1 cellular context compared by ENCODE assay signal in the genomic region with DNA sequence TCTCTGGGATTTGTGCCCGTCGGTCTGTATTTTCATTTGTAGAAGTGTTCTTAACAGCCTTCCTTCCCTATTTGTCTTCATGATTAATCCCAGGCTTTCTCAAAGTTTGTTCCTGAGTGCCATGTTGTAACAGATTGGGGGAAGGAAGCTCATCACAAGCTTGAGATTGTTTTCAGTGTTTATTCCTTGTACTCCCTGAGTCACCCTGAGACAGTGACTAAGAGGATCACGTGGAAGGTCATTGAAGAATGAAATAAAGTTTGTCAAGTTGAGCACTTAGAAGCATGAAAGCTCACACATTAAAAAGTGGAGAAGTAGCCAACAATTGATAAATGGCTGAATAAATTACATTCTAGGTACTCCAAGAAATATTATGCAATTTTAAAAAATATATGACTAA.
TF ChIP-seq lines count a peak whose summit lies in the region.

No MANE protein-coding gene starts in this region.

TF ChIP-seq in GM23338, 12 proteins besides CTCF, POLR2A, EP300 and RAD21 (continued from another document):
- no peak for TF ChIP-seq POLR2AphosphoS5 (IDR thresholded peaks at IDR 0.05; ENCODE audit: low read depth)
- no peak for TF ChIP-seq CREB1 (CRISPR knock-in tag; IDR thresholded peaks at IDR 0.05; ENCODE audit: low read depth)
- TF ChIP-seq, protein P1, sequence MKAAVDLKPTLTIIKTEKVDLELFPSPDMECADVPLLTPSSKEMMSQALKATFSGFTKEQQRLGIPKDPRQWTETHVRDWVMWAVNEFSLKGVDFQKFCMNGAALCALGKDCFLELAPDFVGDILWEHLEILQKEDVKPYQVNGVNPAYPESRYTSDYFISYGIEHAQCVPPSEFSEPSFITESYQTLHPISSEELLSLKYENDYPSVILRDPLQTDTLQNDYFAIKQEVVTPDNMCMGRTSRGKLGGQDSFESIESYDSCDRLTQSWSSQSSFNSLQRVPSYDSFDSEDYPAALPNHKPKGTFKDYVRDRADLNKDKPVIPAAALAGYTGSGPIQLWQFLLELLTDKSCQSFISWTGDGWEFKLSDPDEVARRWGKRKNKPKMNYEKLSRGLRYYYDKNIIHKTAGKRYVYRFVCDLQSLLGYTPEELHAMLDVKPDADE (IDR thresholded peaks at IDR 0.05) = no peak
- TF ChIP-seq, protein P2, sequence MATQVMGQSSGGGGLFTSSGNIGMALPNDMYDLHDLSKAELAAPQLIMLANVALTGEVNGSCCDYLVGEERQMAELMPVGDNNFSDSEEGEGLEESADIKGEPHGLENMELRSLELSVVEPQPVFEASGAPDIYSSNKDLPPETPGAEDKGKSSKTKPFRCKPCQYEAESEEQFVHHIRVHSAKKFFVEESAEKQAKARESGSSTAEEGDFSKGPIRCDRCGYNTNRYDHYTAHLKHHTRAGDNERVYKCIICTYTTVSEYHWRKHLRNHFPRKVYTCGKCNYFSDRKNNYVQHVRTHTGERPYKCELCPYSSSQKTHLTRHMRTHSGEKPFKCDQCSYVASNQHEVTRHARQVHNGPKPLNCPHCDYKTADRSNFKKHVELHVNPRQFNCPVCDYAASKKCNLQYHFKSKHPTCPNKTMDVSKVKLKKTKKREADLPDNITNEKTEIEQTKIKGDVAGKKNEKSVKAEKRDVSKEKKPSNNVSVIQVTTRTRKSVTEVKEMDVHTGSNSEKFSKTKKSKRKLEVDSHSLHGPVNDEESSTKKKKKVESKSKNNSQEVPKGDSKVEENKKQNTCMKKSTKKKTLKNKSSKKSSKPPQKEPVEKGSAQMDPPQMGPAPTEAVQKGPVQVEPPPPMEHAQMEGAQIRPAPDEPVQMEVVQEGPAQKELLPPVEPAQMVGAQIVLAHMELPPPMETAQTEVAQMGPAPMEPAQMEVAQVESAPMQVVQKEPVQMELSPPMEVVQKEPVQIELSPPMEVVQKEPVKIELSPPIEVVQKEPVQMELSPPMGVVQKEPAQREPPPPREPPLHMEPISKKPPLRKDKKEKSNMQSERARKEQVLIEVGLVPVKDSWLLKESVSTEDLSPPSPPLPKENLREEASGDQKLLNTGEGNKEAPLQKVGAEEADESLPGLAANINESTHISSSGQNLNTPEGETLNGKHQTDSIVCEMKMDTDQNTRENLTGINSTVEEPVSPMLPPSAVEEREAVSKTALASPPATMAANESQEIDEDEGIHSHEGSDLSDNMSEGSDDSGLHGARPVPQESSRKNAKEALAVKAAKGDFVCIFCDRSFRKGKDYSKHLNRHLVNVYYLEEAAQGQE (IDR thresholded peaks at IDR 0.05; ENCODE audit: unreplicated experiment) = no peak
- no peak for TF ChIP-seq JUNB (IDR thresholded peaks at IDR 0.05; ENCODE audit: unreplicated experiment)
